Comparison of ENCODE assay signal across 9 cellular contexts in the genomic region with DNA sequence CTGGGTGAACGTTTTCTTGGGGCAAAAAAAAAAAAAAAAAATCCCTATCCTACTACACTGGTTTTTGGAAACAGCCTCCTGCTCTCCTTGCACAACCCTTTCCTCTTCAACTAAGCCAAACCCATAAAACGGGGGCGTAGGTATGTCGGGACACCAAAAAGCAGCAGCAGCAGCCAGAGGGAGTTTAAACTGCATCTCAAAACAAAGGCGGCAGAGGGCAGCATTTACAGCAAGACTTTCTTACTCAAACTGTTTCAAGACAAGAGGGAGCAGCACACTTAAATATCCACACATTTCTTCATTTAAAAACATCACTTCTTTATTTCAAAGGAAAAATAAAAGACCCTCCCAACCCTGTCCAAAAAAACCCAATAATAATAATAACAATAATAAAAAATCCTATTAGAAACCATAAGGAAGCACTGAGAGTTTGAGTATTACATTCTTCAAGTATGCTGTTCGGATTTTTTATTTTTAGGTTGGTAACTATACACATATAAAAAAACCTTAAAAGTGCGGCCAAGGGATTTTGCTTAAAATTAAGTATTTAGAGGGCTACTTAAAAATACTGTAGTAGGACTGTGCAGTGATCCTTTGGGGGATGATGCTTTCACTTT. TPM values are rescaled to one million over a fixed set of nuclear protein-coding genes. Genes with fewer than 3 reads are reported as not detected.
DNase-seq lines count a peak whose midpoint lies in the region; ATAC-seq and TF ChIP-seq lines count a peak whose summit lies in the region.
"Had no signal": no experiment of that assay in that cellular context is flagged by ENCODE, and none has a peak within 500 bp of the region (broad histone marks: within the 10 kb centered on the region; RNA-seq: fewer than 3 reads in every experiment).

No MANE protein-coding gene starts in this region.

- no peak overlapping the region for H3K9ac ChIP-seq in HCT116 (ENCODE audit: low read length)

- peak; percentile 64 for TF ChIP-seq CTCF in CD4-positive, alpha-beta T cell (IDR thresholded peaks at IDR 0.05)
- peak; percentile 66 to 93 (median 80) for TF ChIP-seq CTCF in HCT116 (IDR thresholded peaks at IDR 0.05 in 2 of 3, conservative IDR thresholded peaks at IDR 0.05 in 1 of 3; ENCODE audit: borderline replicate concordance in 1 of 3, insufficient read depth in 1 of 3, low read depth in 2 of 3, low read length in 2 of 3)

- H2AFZ ChIP-seq in HCT116 (ENCODE audit: low read depth, low read length, poor library complexity, severe bottlenecking) = no peak overlapping the region

- no peaks in the 10 kb centered on the region for H3K27me3 Mint-ChIP-seq in CD4-positive, alpha-beta T cell
- H3K27me3 Mint-ChIP-seq: stimulated activated naive CD8-positive, alpha-beta T cell treated with anti-CD3 and anti-CD28 coated beads, Interleukin-15, Interleukin-2, amounts not matched to agents 100 ng/mL and 50 ng/mL, for 24 hours had no signal

- no peaks in the 10 kb centered on the region for H3K9me2 ChIP-seq in HCT116 (ENCODE audit: insufficient read depth)

- H3K4me1 ChIP-seq in HCT116 (ENCODE audit: control insufficient read depth in 1 of 2, insufficient read depth in 2 of 2, low read length in 2 of 2) = peaks cover 37 to 43% of the 10 kb centered on the region in 2 experiments

- no peaks in the 10 kb centered on the region for H3K9me3 ChIP-seq in CD4-positive, alpha-beta T cell (ENCODE audit: control insufficient read depth, low read length)
- H3K9me3 ChIP-seq in HCT116 (ENCODE audit: control insufficient read depth in 1 of 2, insufficient read depth in 1 of 2, low read depth in 1 of 2, low read length in 2 of 2) = no peaks in the 10 kb centered on the region

- ATAC-seq in CD4-positive, alpha-beta T cell (ENCODE audit: poor library complexity) = peak; percentile 51
- ATAC-seq in HCT116 = peak; percentile 58
- ATAC-seq in GM18907 (IDR thresholded peaks at IDR 0.05; ENCODE audit: unreplicated experiment) = no peak
- ATAC-seq in HG03439 (IDR thresholded peaks at IDR 0.05; ENCODE audit: unreplicated experiment) = no peak

- H3K4me3 Mint-ChIP-seq in CD4-positive, alpha-beta T cell = no peak overlapping the region
- H3K4me3 Mint-ChIP-seq: stimulated activated naive CD8-positive, alpha-beta T cell treated with anti-CD3 and anti-CD28 coated beads, Interleukin-15, Interleukin-2, amounts not matched to agents 100 ng/mL and 50 ng/mL, for 24 hours had no signal

- no peak overlapping the region for H3K27ac Mint-ChIP-seq in CD4-positive, alpha-beta T cell
- H3K27ac Mint-ChIP-seq: stimulated activated naive CD8-positive, alpha-beta T cell treated with anti-CD3 and anti-CD28 coated beads, Interleukin-15, Interleukin-2, amounts not matched to agents 100 ng/mL and 50 ng/mL, for 24 hours had no signal

- no peaks in the 10 kb centered on the region for H3K79me2 ChIP-seq in HCT116 (ENCODE audit: insufficient read depth, low read length)

- H3K36me3 Mint-ChIP-seq in CD4-positive, alpha-beta T cell (ENCODE audit: low read depth) = peaks cover 30% of the 10 kb centered on the region

- H3K27me3 ChIP-seq in CD4-positive, alpha-beta T cell (ENCODE audit: control insufficient read depth, insufficient read depth, low read length) = no peaks in the 10 kb centered on the region
- H3K27me3 ChIP-seq in HCT116 (ENCODE audit: insufficient read depth, low read length) = no peaks in the 10 kb centered on the region

- H4K20me1 ChIP-seq in HCT116 (ENCODE audit: insufficient read depth) = no peaks in the 10 kb centered on the region

- H3K4me1 Mint-ChIP-seq in CD4-positive, alpha-beta T cell (ENCODE audit: low read depth) = peaks cover 4% of the 10 kb centered on the region

- intact Hi-C loops in CD4-positive, alpha-beta T cell (cut with DNase I, micrococcal nuclease) = loop anchor here (1.0 to 2.0 kb wide), 3 partner anchors 172 to 284 kb away; no protein-coding TSS in a partner anchor
- intact Hi-C loops in HCT116 (cut with micrococcal nuclease) (loop anchor here (1.0 kb wide), 3 partner anchors 175 to 286 kb away; no protein-coding TSS in a partner anchor), posterior cingulate gyrus (cut with DNase I) (loop anchor here (1.0 to 5.0 kb wide), 3 partner anchors 37 to 287 kb away; no protein-coding TSS in a partner anchor)

- CTCF ChIA-PET in CD4-positive, alpha-beta T cell (lab: Charles Lee) = no interaction called here
- CTCF ChIA-PET in HCT116 (lab: Charles Lee) = interaction anchor here (1.3 kb wide), 1 partner anchor 15 kb away, joined by 4 read pairs; no protein-coding TSS in a partner anchor

- POLR2A ChIA-PET in CD4-positive, alpha-beta T cell (lab: Charles Lee) = no interaction called here
- POLR2A ChIA-PET in HCT116 (lab: Charles Lee) = no interaction called here

- TF ChIP-seq RAD21 in HCT116 (IDR thresholded peaks at IDR 0.05; ENCODE audit: low read depth) = peak; percentile 92

- H3K4me3 ChIP-seq in HCT116 (replicated peaks in 1 of 2; ENCODE audit: low read depth in 1 of 2, low read length in 2 of 2) = no peak overlapping the region

- no peaks in the 10 kb centered on the region for H3K9me3 Mint-ChIP-seq in CD4-positive, alpha-beta T cell
- H3K9me3 Mint-ChIP-seq: stimulated activated naive CD8-positive, alpha-beta T cell treated with anti-CD3 and anti-CD28 coated beads, Interleukin-15, Interleukin-2, amounts not matched to agents 100 ng/mL and 50 ng/mL, for 24 hours had no signal

- H3K4me2 ChIP-seq in HCT116 (ENCODE audit: low read length) = peak overlapping the region; percentile 66

- peak; percentile 23 to 50 (median 35) for DNase-seq in CD4-positive, alpha-beta T cell
- peak; percentile 65 for DNase-seq in HCT116 (ENCODE audit: low read depth, low spot score)
- DNase-seq in RPMI7951 (ENCODE audit: low read depth) = peak; percentile 71
- peak; percentile 77 for DNase-seq in activated effector memory CD4-positive, alpha-beta T cell treated with anti-CD3 and anti-CD28 coated beads, Interleukin-2, amount 50 U/mL, for 16 hours
- peak; percentile 73 for DNase-seq in globus pallidus (ENCODE audit: low spot score)
- DNase-seq in posterior cingulate gyrus = peak in 8 of 10 donors; percentile 43 to 94 (median 73)

- peaks cover 5 to 7% of the 10 kb centered on the region in 2 experiments; a peak in 1 of 4 replicates for H3K36me3 ChIP-seq in HCT116 (ENCODE audit: control insufficient read depth in 1 of 2, insufficient read depth in 2 of 2, low read length in 2 of 2)

- no peak overlapping the region for H3K27ac ChIP-seq in CD4-positive, alpha-beta T cell (ENCODE audit: low read depth, low read length)
- peak overlapping the region; percentile 77 for H3K27ac ChIP-seq in HCT116 (ENCODE audit: low read depth, low read length)

- BruUV-seq in HCT116 (replicated peaks; lab: Mats Ljungman, UMichigan) = no TSS peak

- RAD21 ChIA-PET in HCT116 (lab: Charles Lee; ENCODE audit: low non-redundant PET in 1 of 2, low total read pairs in 2 of 2, uncharacterized antibody in 2 of 2, unreplicated experiment in 2 of 2) = no interaction called here

- TF ChIP-seq POLR2A in HCT116 (IDR thresholded peaks at IDR 0.05; ENCODE audit: borderline replicate concordance, extremely low read depth, insufficient read depth, insufficient read length) = no peak

TF ChIP-seq in HCT116, 20 proteins besides CTCF, POLR2A, EP300 and RAD21:
- TF ChIP-seq ZNF274 (IDR thresholded peaks at IDR 0.05; ENCODE audit: low read depth, low read length) (no peak), YY1 (IDR thresholded peaks at IDR 0.05; ENCODE audit: extremely low read depth, insufficient replicate concordance, low read depth, low read length) (no peak), EGR1 (IDR thresholded peaks at IDR 0.05; ENCODE audit: low read depth) (peak; percentile 86)
TF ChIP-seq in HCT116: peak in this region for 1.

RNA-seq across cellular contexts. Expression of a gene that starts 43.9 kb away (rescaled TPM):
- 10 to 100 TPM; 61.7 to 62.5 TPM for total RNA-seq in CD4-positive, alpha-beta T cell
- 47.3 TPM for total RNA-seq in HCT116 (2021; ENCODE audit: unreplicated experiment)
- 38.1 and 39.1 TPM in 2 replicates for polyA plus RNA-seq in HCT116 (2012)
- 68.0 and 68.9 TPM in 2 replicates for total RNA-seq in RPMI7951 (2014; rRNA removed; shearing (Covaris generic))

Comparison
In these comparisons a context has a peak if more than half of its experiments do, and no peak if none do; other contexts are left out.
1. ATAC-seq: peak in CD4-positive, alpha-beta T cell (single experiment) and HCT116 (single experiment); none in GM18907 (single experiment) and HG03439 (single experiment).
2. Peak in every context shown above with its lines, with median percentiles within 50 percentile points of each other: DNase-seq.